Comparison of ENCODE assay signal across 17 cellular contexts in genomic region chr3:171175840-171176239, GRCh38.
A peak's percentile ranks its signal among the peaks of the same experiment; 100 is the strongest.
DNase-seq lines count a peak whose midpoint lies in the region; ATAC-seq, FAIRE-seq and TF ChIP-seq lines count a peak whose summit lies in the region.
"Had no signal": no experiment of that assay in that cellular context is flagged by ENCODE, and none has a peak within 500 bp of the region (broad histone marks: within the 10 kb centered on the region; RNA-seq: fewer than 3 reads in every experiment).

No MANE protein-coding gene starts in this region.

- H3K4me1 ChIP-seq in ascending aorta (peaks cover 0 to 6% of the 10 kb centered on the region in 2 donors), heart left ventricle (peaks cover 0 to 32% (median 15%) of the 10 kb centered on the region in 12 donors), gastrocnemius medialis (peaks cover 20 to 25% of the 10 kb centered on the region in 2 donors)
- H3K4me1 ChIP-seq: SJSA1 had no signal

- in situ Hi-C loops in gastrocnemius medialis (cut with MboI; ENCODE audit: low sequenced_read_pairs in 4 of 4): loop anchor here in 2 of 4 donors (25.0 kb wide), 1 partner anchor 286 kb away; the partner anchor contains the start of gene TNIK (in 2 of the 2)

- TF ChIP-seq POLR2A in heart left ventricle (IDR thresholded peaks at IDR 0.05) (no peak), gastrocnemius medialis (IDR thresholded peaks at IDR 0.05) (no peak)

- TF ChIP-seq CTCF in ascending aorta (IDR thresholded peaks at IDR 0.05) (no peak), heart left ventricle (IDR thresholded peaks at IDR 0.05) (no peak), gastrocnemius medialis (IDR thresholded peaks at IDR 0.05 in 4 of 5, conservative IDR thresholded peaks at IDR 0.05 in 1 of 5) (no peak)

- WGBS in heart left ventricle, 4 donors: 22 to 37% (median 29%) methylated on average over 4 of the region's 4 CpGs

- H3K9me3 ChIP-seq in ascending aorta: no peaks in the 10 kb centered on the region
- H3K9me3 ChIP-seq in heart left ventricle: no peaks in the 10 kb centered on the region
- no peaks in the 10 kb centered on the region for H3K9me3 ChIP-seq in gastrocnemius medialis
- H3K9me3 ChIP-seq: SJSA1 had no signal

- H3K27ac ChIP-seq in ascending aorta: peak overlapping the region; percentile 32 to 38
- peak overlapping the region; percentile 17 to 77 (median 64) for H3K27ac ChIP-seq in heart left ventricle
- H3K27ac ChIP-seq in gastrocnemius medialis: peak overlapping the region; percentile 82 to 90 (median 82)
- H3K27ac ChIP-seq: KMS-11, SJSA1 had no signal

- peak overlapping the region; percentile 34 to 43 for H3K4me3 ChIP-seq in ascending aorta
- H3K4me3 ChIP-seq in heart left ventricle: peak overlapping the region in 9 of 12 donors; percentile 5 to 43 (median 26)
- peak overlapping the region; percentile 47 to 52 (median 51) for H3K4me3 ChIP-seq in gastrocnemius medialis
- H3K4me3 ChIP-seq: SJSA1 had no signal

- peak; percentile 47 for DNase-seq in AG20443 (ENCODE audit: low spot score)
- DNase-seq in ascending aorta (ENCODE audit: low spot score in 2 of 2): no peak
- no peak for DNase-seq in heart left ventricle
- no peak for DNase-seq in gastrocnemius medialis
- no peak for DNase-seq in glomerular visceral epithelial cell (ENCODE audit: extremely low spot score)
- DNase-seq in frontal cortex (ENCODE audit: low spot score in 2 of 2): no peak
- DNase-seq: activated CD8-positive, alpha-beta memory T cell treated with anti-CD3 and anti-CD28 coated beads, Interleukin-2, amount 50 U/mL, for 4 hours; activated naive CD8-positive, alpha-beta T cell treated with anti-CD3 and anti-CD28 coated beads for 36 hours; C1 segment of cervical spinal cord; DND-41; effector CD4-positive, alpha-beta T cell; NCI-H1930 had no signal

- intact Hi-C loops in ascending aorta (cut with DNase I) (no loop called here), heart left ventricle (cut with DNase I) (loop anchor here in 2 of 10 donors (5.0 to 10.0 kb wide), 3 partner anchors 109 to 281 kb away; no protein-coding TSS in a partner anchor), gastrocnemius medialis (cut with DNase I; ENCODE audit: low total_unique reads) (loop anchor here (5.0 kb wide), 1 partner anchor 156 kb away; no protein-coding TSS in a partner anchor)

- H3K36me3 ChIP-seq in ascending aorta (no peaks in the 10 kb centered on the region), heart left ventricle (no peaks in the 10 kb centered on the region), gastrocnemius medialis (no peaks in the 10 kb centered on the region)
- H3K36me3 ChIP-seq: SJSA1 had no signal

- ATAC-seq in heart left ventricle: peak in 1 of 4 donors; percentile 27
- peak; percentile 59 to 69 for ATAC-seq in gastrocnemius medialis
- ATAC-seq in HG02610 (IDR thresholded peaks at IDR 0.05; ENCODE audit: unreplicated experiment): no peak
- ATAC-seq in HG03108 (IDR thresholded peaks at IDR 0.05; ENCODE audit: unreplicated experiment): no peak

- H3K27me3 ChIP-seq in ascending aorta (no peaks in the 10 kb centered on the region), heart left ventricle (no peaks in the 10 kb centered on the region), gastrocnemius medialis (no peaks in the 10 kb centered on the region)
- H3K27me3 ChIP-seq: SJSA1 had no signal

- no peak for FAIRE-seq in frontal cortex (lab: Jason Lieb, UNC)
- FAIRE-seq: GM12892 had no signal

Comparison
In these comparisons a context has a peak if more than half of its experiments do, and no peak if none do; other contexts are left out.
1. ATAC-seq: peak in gastrocnemius medialis (2 of 2); none in HG02610 (single experiment) and HG03108 (single experiment).
2. Peak in every context shown above with its lines, with median percentiles within 50 percentile points of each other: H3K27ac ChIP-seq and H3K4me3 ChIP-seq.